Comparison of ENCODE assay signal across 8 cellular contexts in the genomic region with DNA sequence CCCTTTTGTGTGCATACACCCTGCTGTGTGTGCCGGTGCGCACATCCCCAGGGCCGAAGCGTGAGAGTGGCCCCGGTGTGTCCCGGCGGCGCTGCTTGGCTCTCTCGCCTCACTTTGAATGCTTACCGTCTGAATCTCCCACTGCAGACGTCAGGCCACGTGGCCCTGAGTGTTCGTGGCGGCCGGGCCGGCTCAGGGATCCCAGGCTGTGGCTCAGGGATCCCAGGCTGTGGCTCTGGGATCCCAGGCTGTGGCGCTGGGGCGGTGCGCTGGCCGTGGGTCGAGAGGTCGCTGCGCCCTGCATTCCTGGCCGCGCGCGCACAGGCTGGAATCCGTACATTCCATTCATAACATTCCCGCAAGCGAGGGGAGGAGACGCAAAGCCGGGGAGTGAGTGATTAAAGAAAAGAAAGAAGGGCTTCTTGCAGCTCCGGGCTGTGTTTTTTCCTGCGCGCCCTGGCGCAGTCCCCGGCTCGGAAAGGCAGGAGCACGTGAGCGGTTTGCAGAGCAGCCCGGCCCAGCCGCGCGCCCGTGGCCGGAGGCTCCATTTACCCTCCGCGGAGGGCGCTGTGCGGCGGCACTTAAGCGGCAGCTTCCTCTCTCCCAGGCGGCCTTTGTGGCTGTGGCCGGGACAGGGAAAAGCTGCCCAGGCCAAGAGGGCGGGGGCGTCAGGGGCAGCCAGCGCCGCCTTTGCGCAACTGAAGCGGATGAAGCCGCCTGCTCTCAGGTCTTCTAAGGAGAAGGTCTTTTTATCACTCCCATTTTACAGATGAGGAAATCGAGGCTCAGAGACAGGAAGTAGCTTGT.
A peak's percentile ranks its signal among the peaks of the same experiment; 100 is the strongest.
DNase-seq lines count a peak whose midpoint lies in the region; ATAC-seq lines count a peak whose summit lies in the region.

No MANE protein-coding gene starts in this region.

- H3K9me2 ChIP-seq in GM23248 (ENCODE audit: insufficient read depth), result no peaks in the 10 kb centered on the region

- H2AFZ ChIP-seq in GM23248, result peak overlapping the region; percentile 80

- H3K36me3 ChIP-seq in GM23248 (ENCODE audit: low read depth), result no peaks in the 10 kb centered on the region

- H3K79me2 ChIP-seq in GM23248 (ENCODE audit: insufficient read depth), result no peaks in the 10 kb centered on the region

- 3 to 4% methylated on average over 50 to 56 of the region's 62 CpGs for WGBS in GM23248 (ENCODE audit: low coverage in 1 of 2, low lambda C conversion rate in 2 of 2, missing lambda C conversion rate in 2 of 2), 2 experiments

- H3K4me1 ChIP-seq in GM23248 (ENCODE audit: insufficient read depth), result peaks cover 13% of the 10 kb centered on the region

- peak overlapping the region; percentile 76 for H3K9ac ChIP-seq in GM23248

- H3K27me3 ChIP-seq in GM23248 (replicated peaks; ENCODE audit: insufficient read depth), result no peaks in the 10 kb centered on the region

- H4K20me1 ChIP-seq in GM23248 (ENCODE audit: insufficient read depth), result no peaks in the 10 kb centered on the region

- peak overlapping the region; percentile 61 for H3K4me2 ChIP-seq in GM23248 (ENCODE audit: unreplicated experiment)

- in situ Hi-C loops in GM23248 (cut with MboI), result no loop called here

- ATAC-seq in HG02870 (IDR thresholded peaks at IDR 0.05; ENCODE audit: unreplicated experiment) (no peak), GM18858 (IDR thresholded peaks at IDR 0.05; ENCODE audit: unreplicated experiment) (no peak)

- peak overlapping the region; percentile 63 for H3K4me3 ChIP-seq in GM23248

- H3K9me3 ChIP-seq in GM23248 (ENCODE audit: low read depth), result no peaks in the 10 kb centered on the region

- H3F3A ChIP-seq in GM23248 (ENCODE audit: insufficient read depth), result peaks cover 25% of the 10 kb centered on the region

- peak; percentile 90 for DNase-seq in GM23248
- peak; percentile 47 for DNase-seq in T1000 (lab: John Stamatoyannopoulos, UW)
- DNase-seq in globus pallidus (ENCODE audit: low spot score), result peak; percentile 68
- peak; percentile 56 for DNase-seq in non-pigmented ciliary epithelial cell (ENCODE audit: low read depth)
- no peak for DNase-seq in NCI-H446 (lab: John Stamatoyannopoulos, UW)
- DNase-seq in NAMALWA (ENCODE audit: low spot score), result no peak

- H3K27ac ChIP-seq in GM23248, result peak overlapping the region; percentile 78

Comparison
In these comparisons a context has a peak if more than half of its experiments do, and no peak if none do; other contexts are left out.
1. DNase-seq: peak in GM23248 (single experiment), T1000 (single experiment), globus pallidus (single experiment) and non-pigmented ciliary epithelial cell (single experiment); none in NCI-H446 (0 of 2) and NAMALWA (single experiment).